Comparison of ENCODE assay signal across 1 cellular context in genomic region chr11:10604340-10604748, GRCh38.
TF ChIP-seq lines count a peak whose summit lies in the region.

No MANE protein-coding gene starts in this region.

TF ChIP-seq in HepG2, 621 proteins besides CTCF, POLR2A, EP300 and RAD21 (continued from another document and continues in another):
- TF ChIP-seq ZNF687 (CRISPR knock-in tag; IDR thresholded peaks at IDR 0.05): peak; percentile 60
- no peak for TF ChIP-seq HBP1 (CRISPR knock-in tag; IDR thresholded peaks at IDR 0.05; ENCODE audit: low read depth)
- TF ChIP-seq JDP2 (CRISPR knock-in tag; IDR thresholded peaks at IDR 0.05; ENCODE audit: borderline replicate concordance): no peak; the same call in 1 of the 2 replicates
- no peak for TF ChIP-seq ZNF432 (CRISPR knock-in tag; IDR thresholded peaks at IDR 0.05; ENCODE audit: borderline replicate concordance)
- no peak for TF ChIP-seq NPAS2 (CRISPR knock-in tag; IDR thresholded peaks at IDR 0.05; ENCODE audit: borderline replicate concordance)
- TF ChIP-seq MEIS1 (CRISPR knock-in tag; IDR thresholded peaks at IDR 0.05; ENCODE audit: borderline replicate concordance): 0 out of 2 replicates have a peak, but pooled peaks have one; percentile 34
- TF ChIP-seq RERE (CRISPR knock-in tag; IDR thresholded peaks at IDR 0.05; ENCODE audit: low read depth): no peak
- TF ChIP-seq ZNF142 (CRISPR knock-in tag; IDR thresholded peaks at IDR 0.05): no peak
- no peak for TF ChIP-seq ZNF691 (CRISPR knock-in tag; IDR thresholded peaks at IDR 0.05; ENCODE audit: borderline replicate concordance, low read depth)
- no peak for TF ChIP-seq ATM (IDR thresholded peaks at IDR 0.05; ENCODE audit: borderline replicate concordance)
- peak; percentile 33; the same call in 1 of the 2 replicates for TF ChIP-seq KDM5B (CRISPR knock-in tag; IDR thresholded peaks at IDR 0.05; ENCODE audit: borderline replicate concordance)
- peak; percentile 24; the same call in 1 of the 2 replicates for TF ChIP-seq TCF7 (IDR thresholded peaks at IDR 0.05; ENCODE audit: low read depth)
- TF ChIP-seq REPIN1 (CRISPR knock-in tag; IDR thresholded peaks at IDR 0.05; ENCODE audit: borderline replicate concordance, low read depth): no peak
- no peak for TF ChIP-seq CAMTA2 (CRISPR knock-in tag; IDR thresholded peaks at IDR 0.05; ENCODE audit: borderline replicate concordance)
- TF ChIP-seq ZNF501 (CRISPR knock-in tag; IDR thresholded peaks at IDR 0.05): no peak
- peak; percentile 39 for TF ChIP-seq FOXA3 (CRISPR knock-in tag; IDR thresholded peaks at IDR 0.05)
- no peak for TF ChIP-seq ZNF3 (CRISPR knock-in tag; IDR thresholded peaks at IDR 0.05)
- TF ChIP-seq ZNF407 (CRISPR knock-in tag; IDR thresholded peaks at IDR 0.05; ENCODE audit: not compliant biosample characterization): no peak
- no peak for TF ChIP-seq MED8 (CRISPR knock-in tag; IDR thresholded peaks at IDR 0.05; ENCODE audit: insufficient replicate concordance)
- TF ChIP-seq RARA (CRISPR knock-in tag; IDR thresholded peaks at IDR 0.05): peak; percentile 72
- TF ChIP-seq ZIK1 (CRISPR knock-in tag; IDR thresholded peaks at IDR 0.05; ENCODE audit: borderline replicate concordance, low read depth): no peak
- peak; percentile 42; the same call in 1 of the 2 replicates for TF ChIP-seq ETV5 (CRISPR knock-in tag; IDR thresholded peaks at IDR 0.05; ENCODE audit: borderline replicate concordance)
- no peak for TF ChIP-seq ZNF589 (CRISPR knock-in tag; conservative IDR thresholded peaks at IDR 0.05)
- no peak for TF ChIP-seq PRMT3 (CRISPR knock-in tag; IDR thresholded peaks at IDR 0.05; ENCODE audit: borderline replicate concordance, low read depth)
- no peak for TF ChIP-seq NR1H2 (CRISPR knock-in tag; IDR thresholded peaks at IDR 0.05; ENCODE audit: borderline replicate concordance, low read depth)
- TF ChIP-seq ZFY (CRISPR knock-in tag; IDR thresholded peaks at IDR 0.05): peak; percentile 28
- peak; percentile 88 for TF ChIP-seq GZF1 (CRISPR knock-in tag; IDR thresholded peaks at IDR 0.05)
- peak; percentile 77 for TF ChIP-seq TEAD3 (CRISPR knock-in tag; optimal IDR thresholded peaks at IDR 0.05; ENCODE audit: borderline replicate concordance)
